In genomic region chr19:940591-941291, GRCh38 we compare ENCODE assay signal across 8 cellular contexts. TPM values are rescaled to one million over a fixed set of nuclear protein-coding genes. Genes with fewer than 3 reads are reported as not detected.
A peak's percentile ranks its signal among the peaks of the same experiment; 100 is the strongest.
DNase-seq lines count a peak whose midpoint lies in the region; ATAC-seq, FAIRE-seq and TF ChIP-seq lines count a peak whose summit lies in the region.

No MANE protein-coding gene starts in this region.

- DNase-seq in Ammon's horn (ENCODE audit: low spot score) (peak; percentile 76), RCC 7860 (ENCODE audit: low spot score) (peak; percentile 78), glutamatergic neuron (no peak), putamen (ENCODE audit: low spot score) (peak; percentile 70), retina (no peak), ecto neural progenitor cell (ENCODE audit: low spot score) (no peak)
- DNase-seq in activated effector memory CD4-positive, alpha-beta T cell treated with anti-CD3 and anti-CD28 coated beads, Interleukin-2, amount 50 U/mL, for 16 hours, result peak; percentile 90

- H3K4me1 Mint-ChIP-seq in glutamatergic neuron (ENCODE audit: low read depth, unreplicated experiment), result peaks cover 14% of the 10 kb centered on the region

- H3K4me3 Mint-ChIP-seq in glutamatergic neuron (ENCODE audit: unreplicated experiment), result no peak overlapping the region

- peaks cover 10% of the 10 kb centered on the region for H3K27me3 Mint-ChIP-seq in glutamatergic neuron (ENCODE audit: unreplicated experiment)

- no peak for TF ChIP-seq CTCF in glutamatergic neuron (IDR thresholded peaks at IDR 0.05; ENCODE audit: partially characterized antibody, unreplicated experiment)

- peak; percentile 55 for ATAC-seq in GM21381 (IDR thresholded peaks at IDR 0.05; ENCODE audit: unreplicated experiment)

- FAIRE-seq in RCC 7860 (lab: Jason Lieb, UNC), result no peak

- peak overlapping the region; percentile 94 for H3K27ac Mint-ChIP-seq in glutamatergic neuron (ENCODE audit: unreplicated experiment)

- H3K9me3 Mint-ChIP-seq in glutamatergic neuron (ENCODE audit: unreplicated experiment), result peaks cover 9% of the 10 kb centered on the region

- H3K36me3 Mint-ChIP-seq in glutamatergic neuron (ENCODE audit: unreplicated experiment), result peaks cover 10% of the 10 kb centered on the region

RNA-seq across cellular contexts. Expression of gene ARID3A, which starts 14.9 kb away (rescaled TPM):
- 148 TPM for total RNA-seq in glutamatergic neuron (ENCODE audit: unreplicated experiment)

RNA-seq across cellular contexts. Expression of gene KISS1R, which starts 23.6 kb away (rescaled TPM):
- not detected for total RNA-seq in glutamatergic neuron (ENCODE audit: unreplicated experiment)

RNA-seq across cellular contexts. Expression of gene R3HDM4, which starts 27.7 kb away (rescaled TPM):
- total RNA-seq in glutamatergic neuron (ENCODE audit: unreplicated experiment), result 61.9 TPM

RNA-seq across cellular contexts. Expression of gene WDR18, which starts 43.4 kb away (rescaled TPM):
- total RNA-seq in glutamatergic neuron (ENCODE audit: unreplicated experiment), result 52.1 TPM

RNA-seq across cellular contexts. Expression of gene RNU6-9, which starts 47.5 kb away (rescaled TPM):
- total RNA-seq in glutamatergic neuron (ENCODE audit: unreplicated experiment), result not detected

Comparison
In these comparisons a context has a peak if more than half of its experiments do, and no peak if none do; other contexts are left out.
1. DNase-seq: peak in Ammon's horn (single experiment), RCC 7860 (single experiment), activated effector memory CD4-positive, alpha-beta T cell treated with anti-CD3 and anti-CD28 coated beads, Interleukin-2, amount 50 U/mL, for 16 hours (single experiment) and putamen (single experiment); none in glutamatergic neuron (single experiment), retina (single experiment) and ecto neural progenitor cell (single experiment).